In genomic region chr4:169627307-169627706, GRCh38 we compare ENCODE assay signal across 14 cellular contexts. TPM values are rescaled to one million over a fixed set of nuclear protein-coding genes. Genes with fewer than 3 reads are reported as not detected.
DNase-seq lines count a peak whose midpoint lies in the region; ATAC-seq and TF ChIP-seq lines count a peak whose summit lies in the region.
"Had no signal": no experiment of that assay in that cellular context is flagged by ENCODE, and none has a peak within 500 bp of the region (broad histone marks: within the 10 kb centered on the region; RNA-seq: fewer than 3 reads in every experiment).

No MANE protein-coding gene starts in this region.

- peak overlapping the region; percentile 61 to 73 for H3K27ac Mint-ChIP-seq in activated naive CD4-positive, alpha-beta T cell treated with anti-CD3 and anti-CD28 coated beads, Interleukin-2, amount 50 U/mL, for 72 hours
- peak overlapping the region in 6 of 10 donors; percentile 20 to 81 (median 40) for H3K27ac Mint-ChIP-seq in naive thymus-derived CD8-positive, alpha-beta T cell

- TF ChIP-seq POLR2A in esophagus muscularis mucosa (IDR thresholded peaks at IDR 0.05; ENCODE audit: low read depth) = no peak

- no peak for TF ChIP-seq CTCF in esophagus muscularis mucosa (IDR thresholded peaks at IDR 0.05)

- H3K27ac ChIP-seq in KOPT-K1 (ENCODE audit: low read depth, low read length, poor library complexity, severe bottlenecking) (peak overlapping the region; percentile 12), esophagus muscularis mucosa (replicated peaks in 1 of 4) (no peak overlapping the region)

- H3K27me3 Mint-ChIP-seq in naive thymus-derived CD8-positive, alpha-beta T cell = no peaks in the 10 kb centered on the region

- 100% methylated on average over 1 of the region's 1 CpG for WGBS in esophagus muscularis mucosa

- POLR2A ChIA-PET in naive thymus-derived CD8-positive, alpha-beta T cell (lab: Charles Lee) = interaction anchor here (1.0 to 1.3 kb wide), 2 partner anchors 9 to 15 kb away, joined by 3 to 6 read pairs; partner anchors contain the start of gene NEK1

- no peaks in the 10 kb centered on the region for H3K36me3 ChIP-seq in KOPT-K1 (ENCODE audit: insufficient read depth, low read length)
- no peaks in the 10 kb centered on the region for H3K36me3 ChIP-seq in esophagus muscularis mucosa

- peaks cover 23 to 64% (median 57%) of the 10 kb centered on the region in 4 donors for H3K4me1 Mint-ChIP-seq in naive thymus-derived CD8-positive, alpha-beta T cell

- H3K9me3 ChIP-seq in KOPT-K1 (ENCODE audit: insufficient read depth, low read length, poor library complexity, severe bottlenecking) (no peaks in the 10 kb centered on the region), esophagus muscularis mucosa (no peaks in the 10 kb centered on the region)

- H3K4me3 Mint-ChIP-seq in naive thymus-derived CD8-positive, alpha-beta T cell = no peak overlapping the region

- no peaks in the 10 kb centered on the region for H3K27me3 ChIP-seq in esophagus muscularis mucosa

- H3K4me1 ChIP-seq in esophagus muscularis mucosa = peaks cover 3 to 29% (median 18%) of the 10 kb centered on the region in 4 donors

- intact Hi-C loops in esophagus muscularis mucosa (cut with DNase I) = no loop called here

- TF ChIP-seq EP300 in esophagus muscularis mucosa (IDR thresholded peaks at IDR 0.05) = no peak

- no peaks in the 10 kb centered on the region for H3K9me3 Mint-ChIP-seq in activated naive CD4-positive, alpha-beta T cell treated with anti-CD3 and anti-CD28 coated beads, Interleukin-2, amount 50 U/mL, for 72 hours
- no peaks in the 10 kb centered on the region for H3K9me3 Mint-ChIP-seq in naive thymus-derived CD8-positive, alpha-beta T cell

- DNase-seq in activated naive CD4-positive, alpha-beta T cell treated with anti-CD3 and anti-CD28 coated beads, Interleukin-2, amount 50 U/mL, for 72 hours (ENCODE audit: low spot score in 2 of 2) = no peak
- DNase-seq in activated naive CD4-positive, alpha-beta T cell treated with Interleukin-2 at 50 U/mL for 16 hours = no peak
- no peak for DNase-seq in naive thymus-derived CD8-positive, alpha-beta T cell
- DNase-seq in H4 (ENCODE audit: low spot score) (no peak), esophagus muscularis mucosa (ENCODE audit: extremely low spot score) (no peak)
- no peak for DNase-seq in stimulated activated CD4-positive, alpha-beta T cell treated with anti-CD3 and anti-CD28 coated beads, Interleukin-4, amount 100 ng/mL, for 4 hours
- DNase-seq: activated CD4-positive, alpha-beta T cell treated with anti-CD3 and anti-CD28 coated beads, Interleukin-2, amount 50 U/mL, for 4 hours; dermis blood vessel endothelial cell; foreskin fibroblast; NCI-H187 treated with DMSO at 0.1 percent for 48 hours; stimulated activated CD4-positive, alpha-beta T cell treated with anti-CD3 and anti-CD28 coated beads, Interleukin-2, amount 100 ng/mL, for 48 hours; substantia nigra had no signal

- H3K4me3 ChIP-seq in esophagus muscularis mucosa = no peak overlapping the region

- H3K36me3 Mint-ChIP-seq in activated naive CD4-positive, alpha-beta T cell treated with anti-CD3 and anti-CD28 coated beads, Interleukin-2, amount 50 U/mL, for 72 hours = peaks cover 0 to 12% of the 10 kb centered on the region in 2 donors
- H3K36me3 Mint-ChIP-seq in naive thymus-derived CD8-positive, alpha-beta T cell = peaks cover 0 to 8% (median 2%) of the 10 kb centered on the region in 3 donors

- ATAC-seq in activated naive CD4-positive, alpha-beta T cell treated with anti-CD3 and anti-CD28 coated beads, Interleukin-2, amount 50 U/mL, for 72 hours = no peak
- peak; percentile 60 for ATAC-seq in HG02678 (IDR thresholded peaks at IDR 0.05; ENCODE audit: unreplicated experiment)
- ATAC-seq in naive thymus-derived CD8-positive, alpha-beta T cell = no peak

RNA-seq across cellular contexts. Expression of gene CLCN3, which starts 6.9 kb away (rescaled TPM):
- 10 to 100 TPM; 22.0 to 23.9 TPM for total RNA-seq in activated naive CD4-positive, alpha-beta T cell treated with anti-CD3 and anti-CD28 coated beads, Interleukin-2, amount 50 U/mL, for 72 hours
- 10 to 100 TPM; 32.8 to 36.1 TPM for total RNA-seq in naive thymus-derived CD8-positive, alpha-beta T cell
- 10 to 100 TPM; 11.2 to 11.8 (median 11.8) TPM for polyA plus RNA-seq in naive thymus-derived CD8-positive, alpha-beta T cell
- 22.2 and 23.8 TPM in 2 replicates for total RNA-seq in H4 (2014; rRNA removed; shearing (Covaris generic))
- 10 to 100 TPM; 11.2 to 17.7 (median 14.9) TPM for total RNA-seq in esophagus muscularis mucosa

RNA-seq across cellular contexts. Expression of gene NEK1, which starts 14.9 kb away (rescaled TPM):
- total RNA-seq in activated naive CD4-positive, alpha-beta T cell treated with anti-CD3 and anti-CD28 coated beads, Interleukin-2, amount 50 U/mL, for 72 hours = 10 to 100 TPM in 1 of 2 donors, 1 to 10 TPM in 1; 9.1 to 13.7 TPM
- 10 to 100 TPM; 17.3 to 19.5 TPM for total RNA-seq in naive thymus-derived CD8-positive, alpha-beta T cell
- polyA plus RNA-seq in naive thymus-derived CD8-positive, alpha-beta T cell = 1 to 10 TPM; 7.1 to 9.0 (median 8.4) TPM
- total RNA-seq in H4 (2014; rRNA removed; shearing (Covaris generic)) = 3.5 and 4.5 TPM in 2 replicates
- 10 to 100 TPM; 10.2 to 15.8 (median 12.9) TPM for total RNA-seq in esophagus muscularis mucosa
